ENCODE assay signal across 15 cellular contexts in the genomic region with DNA sequence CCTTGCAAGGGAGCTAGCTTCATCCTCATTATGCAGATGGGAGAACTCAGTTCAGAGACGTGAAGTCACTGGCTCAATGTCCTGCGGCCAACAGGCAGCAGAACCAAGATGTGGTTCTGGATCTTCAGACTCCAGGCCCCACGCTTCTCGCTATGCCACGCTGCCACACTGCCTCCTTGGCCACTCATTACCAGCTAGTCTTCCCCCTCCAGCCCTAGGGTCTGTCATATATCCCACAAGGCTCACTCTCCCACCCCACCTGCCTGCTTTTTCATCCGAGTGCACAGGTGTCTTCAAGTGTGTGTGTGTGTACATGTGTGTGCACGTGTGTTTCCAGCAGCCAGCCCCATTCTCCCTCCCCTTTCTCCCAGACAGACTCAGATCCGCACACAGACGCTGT. TPM values are rescaled to one million over a fixed set of nuclear protein-coding genes. Genes with fewer than 3 reads are reported as not detected.
A peak's percentile ranks its signal among the peaks of the same experiment; 100 is the strongest.
DNase-seq lines count a peak whose midpoint lies in the region; ATAC-seq and TF ChIP-seq lines count a peak whose summit lies in the region.
"Had no signal": no experiment of that assay in that cellular context is flagged by ENCODE, and none has a peak within 500 bp of the region (broad histone marks: within the 10 kb centered on the region; RNA-seq: fewer than 3 reads in every experiment).

No MANE protein-coding gene starts in this region.

- H3K27me3 Mint-ChIP-seq in WTC11 (ENCODE audit: low read depth) (no peaks in the 10 kb centered on the region), progenitor cell of endocrine pancreas (no peaks in the 10 kb centered on the region)
- H3K27me3 Mint-ChIP-seq: CD4-positive, alpha-beta memory T cell had no signal

- no peak overlapping the region for H3K4me3 Mint-ChIP-seq in WTC11
- H3K4me3 Mint-ChIP-seq in progenitor cell of endocrine pancreas (ENCODE audit: low read depth): no peak overlapping the region
- H3K4me3 Mint-ChIP-seq: CD4-positive, alpha-beta memory T cell had no signal

- TF ChIP-seq CTCF in WTC11 (IDR thresholded peaks at IDR 0.05) (no peak), progenitor cell of endocrine pancreas (IDR thresholded peaks at IDR 0.05; ENCODE audit: unreplicated experiment) (no peak), A673 (conservative IDR thresholded peaks at IDR 0.05; ENCODE audit: low read depth, low read length) (no peak)

- H3K9me3 Mint-ChIP-seq in WTC11: no peaks in the 10 kb centered on the region
- no peaks in the 10 kb centered on the region for H3K9me3 Mint-ChIP-seq in progenitor cell of endocrine pancreas (ENCODE audit: low read depth)
- H3K9me3 Mint-ChIP-seq: CD14-positive monocyte; CD4-positive, alpha-beta memory T cell had no signal

- BruUV-seq in A673 (replicated peaks; lab: Mats Ljungman, UMichigan): no TSS peak

- H3K9me3 ChIP-seq in A673 (ENCODE audit: low read depth, low read length, poor library complexity, severe bottlenecking): no peaks in the 10 kb centered on the region
- H3K9me3 ChIP-seq: BLaER1 had no signal

- H3K27me3 ChIP-seq in A673 (replicated peaks; ENCODE audit: insufficient read depth, low read depth, low read length, poor library complexity): no peaks in the 10 kb centered on the region
- H3K27me3 ChIP-seq: BLaER1 had no signal

- H3K27ac Mint-ChIP-seq in WTC11: 0 out of 2 replicates have a peak overlapping the region, but pooled peaks have one; percentile 72
- H3K27ac Mint-ChIP-seq in progenitor cell of endocrine pancreas: peak overlapping the region; percentile 22

- H3K4me3 ChIP-seq in A673 (ENCODE audit: low read depth, low read length, poor library complexity, severe bottlenecking): no peak overlapping the region
- H3K4me3 ChIP-seq: BLaER1 had no signal

- H3K27ac ChIP-seq in A673 (ENCODE audit: low read depth, low read length, poor library complexity, severe bottlenecking): no peak overlapping the region
- H3K27ac ChIP-seq: BLaER1 had no signal

- DNase-seq in WTC11 (ENCODE audit: low spot score) (no peak), mesenteric fat pad (ENCODE audit: low spot score) (peak; percentile 81), progenitor cell of endocrine pancreas (ENCODE audit: low spot score, unreplicated experiment) (no peak), KG1 (lab: John Stamatoyannopoulos, UW) (no peak), A673 (ENCODE audit: low spot score) (no peak)
- DNase-seq: CD4-positive, alpha-beta memory T cell; DMS79 treated with DMSO at 0.1 percent for 48 hours; GF-D8; GOT3; H7 had no signal

- no peaks in the 10 kb centered on the region for H3K36me3 ChIP-seq in A673 (ENCODE audit: insufficient read depth, low read length, poor library complexity, severe bottlenecking)

- intact Hi-C loops in A673 (cut with micrococcal nuclease; ENCODE audit: unreplicated experiment): no loop called here

- CTCF ChIA-PET in WTC11 (lab: Charles Lee): interaction anchor here (0.5 to 0.6 kb wide), 2 partner anchors 54 to 244 kb away, joined by 3 read pairs; partner anchors contain the start of gene DENND2A
- CTCF ChIA-PET in A673 (lab: Charles Lee): no interaction called here

- peaks cover 2% of the 10 kb centered on the region; the same call in 1 of the 2 replicates for H3K4me1 Mint-ChIP-seq in WTC11
- H3K4me1 Mint-ChIP-seq in progenitor cell of endocrine pancreas (ENCODE audit: low read depth): no peaks in the 10 kb centered on the region
- H3K4me1 Mint-ChIP-seq: CD14-positive monocyte had no signal

- POLR2A ChIA-PET in WTC11 (lab: Charles Lee) (interaction anchor here (0.6 kb wide), 1 partner anchor 47 kb away, joined by 4 read pairs; no protein-coding TSS in a partner anchor), A673 (lab: Charles Lee; ENCODE audit: low non-redundant PET) (no interaction called here)

- ATAC-seq in WTC11: no peak
- no peak for ATAC-seq in HG03175 (IDR thresholded peaks at IDR 0.05; ENCODE audit: unreplicated experiment)
- ATAC-seq: HCT116 had no signal

- H3K36me3 Mint-ChIP-seq in WTC11 (no peaks in the 10 kb centered on the region), progenitor cell of endocrine pancreas (ENCODE audit: insufficient read depth) (peaks cover 15% of the 10 kb centered on the region)
- H3K36me3 Mint-ChIP-seq: CD14-positive monocyte; CD4-positive, alpha-beta memory T cell had no signal

- H3K4me1 ChIP-seq in A673 (ENCODE audit: insufficient read depth, low read length, poor library complexity, severe bottlenecking): no peaks in the 10 kb centered on the region
- H3K4me1 ChIP-seq: BLaER1 had no signal

TF ChIP-seq in WTC11, 78 proteins besides CTCF, POLR2A, EP300 and RAD21 (continues in another document):
- TF ChIP-seq, protein P1, sequence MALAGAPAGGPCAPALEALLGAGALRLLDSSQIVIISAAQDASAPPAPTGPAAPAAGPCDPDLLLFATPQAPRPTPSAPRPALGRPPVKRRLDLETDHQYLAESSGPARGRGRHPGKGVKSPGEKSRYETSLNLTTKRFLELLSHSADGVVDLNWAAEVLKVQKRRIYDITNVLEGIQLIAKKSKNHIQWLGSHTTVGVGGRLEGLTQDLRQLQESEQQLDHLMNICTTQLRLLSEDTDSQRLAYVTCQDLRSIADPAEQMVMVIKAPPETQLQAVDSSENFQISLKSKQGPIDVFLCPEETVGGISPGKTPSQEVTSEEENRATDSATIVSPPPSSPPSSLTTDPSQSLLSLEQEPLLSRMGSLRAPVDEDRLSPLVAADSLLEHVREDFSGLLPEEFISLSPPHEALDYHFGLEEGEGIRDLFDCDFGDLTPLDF (CRISPR knock-in tag; IDR thresholded peaks at IDR 0.05): no peak
- TF ChIP-seq SP1 (CRISPR knock-in tag; conservative IDR thresholded peaks at IDR 0.05): no peak
- TF ChIP-seq, protein P2, sequence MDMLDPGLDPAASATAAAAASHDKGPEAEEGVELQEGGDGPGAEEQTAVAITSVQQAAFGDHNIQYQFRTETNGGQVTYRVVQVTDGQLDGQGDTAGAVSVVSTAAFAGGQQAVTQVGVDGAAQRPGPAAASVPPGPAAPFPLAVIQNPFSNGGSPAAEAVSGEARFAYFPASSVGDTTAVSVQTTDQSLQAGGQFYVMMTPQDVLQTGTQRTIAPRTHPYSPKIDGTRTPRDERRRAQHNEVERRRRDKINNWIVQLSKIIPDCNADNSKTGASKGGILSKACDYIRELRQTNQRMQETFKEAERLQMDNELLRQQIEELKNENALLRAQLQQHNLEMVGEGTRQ (CRISPR knock-in tag; IDR thresholded peaks at IDR 0.05): no peak
- TF ChIP-seq NR3C1 (CRISPR knock-in tag; conservative IDR thresholded peaks at IDR 0.05; ENCODE audit: low read depth): no peak
- TF ChIP-seq, protein P3, sequence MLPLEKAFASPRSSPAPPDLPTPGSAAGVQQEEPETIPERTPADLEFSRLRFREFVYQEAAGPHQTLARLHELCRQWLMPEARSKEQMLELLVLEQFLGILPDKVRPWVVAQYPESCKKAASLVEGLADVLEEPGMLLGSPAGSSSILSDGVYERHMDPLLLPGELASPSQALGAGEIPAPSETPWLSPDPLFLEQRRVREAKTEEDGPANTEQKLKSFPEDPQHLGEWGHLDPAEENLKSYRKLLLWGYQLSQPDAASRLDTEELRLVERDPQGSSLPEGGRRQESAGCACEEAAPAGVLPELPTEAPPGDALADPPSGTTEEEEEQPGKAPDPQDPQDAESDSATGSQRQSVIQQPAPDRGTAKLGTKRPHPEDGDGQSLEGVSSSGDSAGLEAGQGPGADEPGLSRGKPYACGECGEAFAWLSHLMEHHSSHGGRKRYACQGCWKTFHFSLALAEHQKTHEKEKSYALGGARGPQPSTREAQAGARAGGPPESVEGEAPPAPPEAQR (CRISPR knock-in tag; IDR thresholded peaks at IDR 0.05): no peak
- TF ChIP-seq ZNF423 (CRISPR knock-in tag; IDR thresholded peaks at IDR 0.05): no peak
- TF ChIP-seq JUN (CRISPR knock-in tag; IDR thresholded peaks at IDR 0.05): no peak
- no peak for TF ChIP-seq CBFB (CRISPR knock-in tag; IDR thresholded peaks at IDR 0.05; ENCODE audit: low read depth)
- no peak for TF ChIP-seq KAT7 (CRISPR knock-in tag; IDR thresholded peaks at IDR 0.05; ENCODE audit: borderline replicate concordance)
- no peak for TF ChIP-seq CREM (CRISPR knock-in tag; IDR thresholded peaks at IDR 0.05)
- TF ChIP-seq ZNF121 (CRISPR knock-in tag; IDR thresholded peaks at IDR 0.05): no peak
- TF ChIP-seq SMAD3 (CRISPR knock-in tag; IDR thresholded peaks at IDR 0.05; ENCODE audit: borderline replicate concordance): no peak
- TF ChIP-seq JAZF1 (CRISPR knock-in tag; IDR thresholded peaks at IDR 0.05): no peak
- TF ChIP-seq GTF2I (CRISPR knock-in tag; conservative IDR thresholded peaks at IDR 0.05): no peak
- no peak for TF ChIP-seq TCF7 (CRISPR knock-in tag; IDR thresholded peaks at IDR 0.05; ENCODE audit: low read depth)
- TF ChIP-seq ZNF512 (CRISPR knock-in tag; IDR thresholded peaks at IDR 0.05; ENCODE audit: borderline replicate concordance): no peak
- TF ChIP-seq NFE2L1 (CRISPR knock-in tag; IDR thresholded peaks at IDR 0.05): no peak
- TF ChIP-seq, protein P4, sequence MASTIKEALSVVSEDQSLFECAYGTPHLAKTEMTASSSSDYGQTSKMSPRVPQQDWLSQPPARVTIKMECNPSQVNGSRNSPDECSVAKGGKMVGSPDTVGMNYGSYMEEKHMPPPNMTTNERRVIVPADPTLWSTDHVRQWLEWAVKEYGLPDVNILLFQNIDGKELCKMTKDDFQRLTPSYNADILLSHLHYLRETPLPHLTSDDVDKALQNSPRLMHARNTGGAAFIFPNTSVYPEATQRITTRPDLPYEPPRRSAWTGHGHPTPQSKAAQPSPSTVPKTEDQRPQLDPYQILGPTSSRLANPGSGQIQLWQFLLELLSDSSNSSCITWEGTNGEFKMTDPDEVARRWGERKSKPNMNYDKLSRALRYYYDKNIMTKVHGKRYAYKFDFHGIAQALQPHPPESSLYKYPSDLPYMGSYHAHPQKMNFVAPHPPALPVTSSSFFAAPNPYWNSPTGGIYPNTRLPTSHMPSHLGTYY (CRISPR knock-in tag; IDR thresholded peaks at IDR 0.05): no peak

RNA-seq across cellular contexts. Expression of gene DENND2A, which starts 53.4 kb away (rescaled TPM):
- 10.0 to 13.6 TPM (median 12.7 TPM) in 3 replicates for total RNA-seq in WTC11 (2021)
- 24.6 TPM for total RNA-seq in mesenteric fat pad
- total RNA-seq in progenitor cell of endocrine pancreas: 32.0 and 39.8 TPM in 2 replicates
- 0.49 and 0.87 TPM in 2 replicates for total RNA-seq in A673 (2021)
- total RNA-seq: CD4-positive, alpha-beta memory T cell; HT-29 had no signal
